In the genomic region with DNA sequence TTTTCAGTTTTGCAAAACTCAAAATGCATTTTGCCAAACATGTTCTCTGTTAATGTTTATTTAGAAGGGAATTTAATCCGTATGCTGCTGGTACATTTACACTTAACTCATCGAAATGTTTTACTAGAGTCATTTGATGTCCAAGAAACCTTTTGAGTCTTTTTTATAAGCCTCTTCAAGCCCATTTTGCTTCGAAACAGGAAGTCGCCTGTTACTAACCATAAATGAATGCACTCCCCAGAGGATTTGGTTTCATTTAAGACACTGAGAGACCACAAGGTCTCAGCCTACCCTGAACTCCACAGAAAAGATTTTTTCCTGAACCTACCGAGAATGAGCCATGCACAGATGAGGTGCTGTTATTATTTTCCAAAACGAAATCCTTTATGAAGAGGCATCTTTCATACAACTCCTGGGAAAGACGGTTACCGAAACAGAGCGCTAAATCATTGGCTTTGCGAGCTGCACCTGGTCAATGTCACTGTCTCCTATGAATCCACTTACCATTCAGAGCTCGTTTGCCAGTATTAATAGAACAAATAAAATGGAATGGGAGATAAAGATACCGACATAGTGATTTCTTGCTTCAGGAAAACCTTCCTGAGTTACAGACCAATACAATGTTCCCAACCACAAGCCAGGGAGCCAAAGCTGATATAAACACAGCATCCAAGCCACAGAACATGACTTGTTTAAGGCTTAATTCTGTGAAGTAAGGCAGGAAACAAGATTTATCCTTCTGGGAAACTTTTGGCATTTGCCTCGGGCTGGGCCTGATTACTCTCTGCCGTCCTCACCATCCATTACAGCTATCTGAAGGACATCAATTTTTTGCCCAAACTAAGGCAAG, we compare ENCODE assay signal across 9 cellular contexts.
DNase-seq lines count a peak whose midpoint lies in the region; ATAC-seq and TF ChIP-seq lines count a peak whose summit lies in the region.
"Had no signal": no experiment of that assay in that cellular context is flagged by ENCODE, and none has a peak within 500 bp of the region (broad histone marks: within the 10 kb centered on the region; RNA-seq: fewer than 3 reads in every experiment).

No MANE protein-coding gene starts in this region.

- peak; percentile 95 for DNase-seq in RPMI7951 (ENCODE audit: low read depth)
- peak; percentile 5 to 25 for DNase-seq in left colon
- DNase-seq in UCSD-AML1 (lab: John Stamatoyannopoulos, UW; ENCODE audit: unreplicated experiment), result no peak
- no peak for DNase-seq in CD1c-positive myeloid dendritic cell (ENCODE audit: extremely low spot score)
- no peak for DNase-seq in psoas muscle
- DNase-seq in omental fat pad (ENCODE audit: low spot score), result no peak

- ATAC-seq in GM18861 (IDR thresholded peaks at IDR 0.05; ENCODE audit: unreplicated experiment) (peak; percentile 99), HG02970 (IDR thresholded peaks at IDR 0.05; ENCODE audit: low FRiP score, unreplicated experiment) (peak; percentile 72), left colon (no peak), psoas muscle (no peak), omental fat pad (ENCODE audit: low FRiP score) (no peak)

- H3K27ac ChIP-seq in psoas muscle, result no peak overlapping the region

- no peaks in the 10 kb centered on the region for H3K9me3 ChIP-seq in psoas muscle

- H3K36me3 ChIP-seq in psoas muscle (ENCODE audit: insufficient read depth in 1 of 2, low read depth in 1 of 2), result no peaks in the 10 kb centered on the region

- no peak overlapping the region for H3K4me3 ChIP-seq in psoas muscle
- H3K4me3 ChIP-seq: skin epidermis had no signal

- no peaks in the 10 kb centered on the region for H3K4me1 ChIP-seq in psoas muscle

- 50 to 61% (median 56%) methylated on average over 14 of the region's 14 CpGs for WGBS in psoas muscle, 3 donors

- TF ChIP-seq CTCF in psoas muscle (IDR thresholded peaks at IDR 0.05) (no peak), omental fat pad (IDR thresholded peaks at IDR 0.05) (no peak)

- intact Hi-C loops in left colon (cut with DNase I, micrococcal nuclease), result no loop called here
- intact Hi-C loops in psoas muscle (cut with DNase I), result loop anchor here in 1 of 2 donors (10.0 kb wide), 1 partner anchor 222 kb away; no protein-coding TSS in a partner anchor

- no peaks in the 10 kb centered on the region for H3K27me3 ChIP-seq in psoas muscle (ENCODE audit: insufficient read depth in 3 of 3, low read length in 2 of 3)

Comparison
In these comparisons a context has a peak if more than half of its experiments do, and no peak if none do; other contexts are left out.
1. ATAC-seq: peak in GM18861 (single experiment) and HG02970 (single experiment); none in left colon (single experiment), psoas muscle (0 of 4) and omental fat pad (single experiment).
2. DNase-seq: peak in RPMI7951 (single experiment) and left colon (2 of 2); none in UCSD-AML1 (single experiment), CD1c-positive myeloid dendritic cell (single experiment), psoas muscle (0 of 2) and omental fat pad (single experiment).